10 cellular contexts compared by ENCODE assay signal in the genomic region with DNA sequence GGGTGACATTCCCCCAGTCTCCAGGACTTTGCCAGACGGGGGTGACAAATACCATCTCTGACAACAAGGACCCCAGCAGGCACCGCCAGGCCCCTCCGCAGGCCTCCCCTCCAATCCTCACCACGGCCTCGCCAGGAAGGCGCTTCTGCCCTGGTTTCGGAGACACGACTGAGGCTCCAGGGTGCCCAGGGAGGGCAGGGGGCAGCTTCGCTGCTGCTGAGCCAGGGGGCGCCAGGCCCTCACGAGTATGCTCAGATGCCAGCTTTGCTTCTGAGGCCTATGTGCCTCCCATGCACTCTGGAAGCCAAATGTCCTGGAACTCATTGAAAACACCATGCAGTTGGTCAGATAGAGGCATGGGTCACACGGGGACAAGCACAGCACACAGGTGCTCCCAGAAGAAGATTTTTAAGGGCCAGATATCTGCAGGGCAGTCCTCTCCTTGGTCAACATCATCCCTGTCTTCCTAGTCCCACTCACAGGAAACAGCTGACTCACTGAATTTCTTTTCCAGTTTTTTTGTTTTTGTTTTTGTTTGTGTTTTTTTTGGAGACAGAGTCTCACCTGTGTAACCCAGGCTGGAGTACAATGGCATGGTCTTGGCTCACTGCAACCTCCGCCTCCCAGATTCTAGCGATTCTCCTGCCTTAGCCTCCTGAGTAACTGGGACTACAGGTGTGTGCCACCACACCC. TPM values are rescaled to one million over a fixed set of nuclear protein-coding genes. Genes with fewer than 3 reads are reported as not detected.
DNase-seq lines count a peak whose midpoint lies in the region; ATAC-seq and TF ChIP-seq lines count a peak whose summit lies in the region.
"Had no signal": no experiment of that assay in that cellular context is flagged by ENCODE, and none has a peak within 500 bp of the region (broad histone marks: within the 10 kb centered on the region; RNA-seq: fewer than 3 reads in every experiment).

No MANE protein-coding gene starts in this region.

- H3K27me3 ChIP-seq in RWPE2 (ENCODE audit: insufficient read depth, poor library complexity, severe bottlenecking) = no peaks in the 10 kb centered on the region

- ATAC-seq in RWPE2 (ENCODE audit: low read depth) = no peak
- peak; percentile 67 for ATAC-seq in stimulated activated effector memory CD8-positive, alpha-beta T cell treated with anti-CD3 and anti-CD28 coated beads, Interleukin-12 subunit alpha, Interleukin-12 subunit beta, amount 100 ng/mL, for 72 hours
- ATAC-seq in HG02763 (IDR thresholded peaks at IDR 0.05; ENCODE audit: unreplicated experiment) = no peak

- H3K4me3 Mint-ChIP-seq in stimulated activated effector memory CD8-positive, alpha-beta T cell treated with anti-CD3 and anti-CD28 coated beads, Interleukin-12 subunit alpha, Interleukin-12 subunit beta, amount 100 ng/mL, for 72 hours = no peak overlapping the region
- H3K4me3 Mint-ChIP-seq: activated naive CD4-positive, alpha-beta T cell treated with anti-CD3 and anti-CD28 coated beads, Interleukin-2, amount 50 U/mL, for 24 hours; CD8-positive, alpha-beta memory T cell had no signal

- H3K4me1 Mint-ChIP-seq in stimulated activated effector memory CD8-positive, alpha-beta T cell treated with anti-CD3 and anti-CD28 coated beads, Interleukin-12 subunit alpha, Interleukin-12 subunit beta, amount 100 ng/mL, for 72 hours = peaks cover 19% of the 10 kb centered on the region

- no peaks in the 10 kb centered on the region for H3K9me3 ChIP-seq in RWPE2 (ENCODE audit: severe bottlenecking)

- no peaks in the 10 kb centered on the region for H3K9me3 Mint-ChIP-seq in stimulated activated effector memory CD8-positive, alpha-beta T cell treated with anti-CD3 and anti-CD28 coated beads, Interleukin-12 subunit alpha, Interleukin-12 subunit beta, amount 100 ng/mL, for 72 hours
- H3K9me3 Mint-ChIP-seq: activated naive CD4-positive, alpha-beta T cell treated with anti-CD3 and anti-CD28 coated beads, Interleukin-2, amount 50 U/mL, for 24 hours; CD8-positive, alpha-beta memory T cell had no signal

- H3K36me3 ChIP-seq in RWPE2 (ENCODE audit: low read depth) = no peaks in the 10 kb centered on the region

- no peak overlapping the region for H3K27ac ChIP-seq in RWPE2 (ENCODE audit: poor library complexity, severe bottlenecking)

- no peaks in the 10 kb centered on the region for H3K36me3 Mint-ChIP-seq in stimulated activated effector memory CD8-positive, alpha-beta T cell treated with anti-CD3 and anti-CD28 coated beads, Interleukin-12 subunit alpha, Interleukin-12 subunit beta, amount 100 ng/mL, for 72 hours
- H3K36me3 Mint-ChIP-seq: activated naive CD4-positive, alpha-beta T cell treated with anti-CD3 and anti-CD28 coated beads, Interleukin-2, amount 50 U/mL, for 24 hours had no signal

- TF ChIP-seq CTCF in RWPE2 (IDR thresholded peaks at IDR 0.05; ENCODE audit: poor library complexity, severe bottlenecking) = peak; percentile 7
- TF ChIP-seq CTCF in epithelial cell of proximal tubule (conservative IDR thresholded peaks at IDR 0.05; ENCODE audit: low read depth, low read length) = peak; percentile 73

- H3K4me1 ChIP-seq in RWPE2 (ENCODE audit: insufficient read depth, poor library complexity, severe bottlenecking) = no peaks in the 10 kb centered on the region

- DNase-seq in activated T-cell treated with anti-CD3 and anti-CD28 coated beads for 48 hours (ENCODE audit: low read depth) = peak; percentile 22
- no peak for DNase-seq in activated T-cell treated with anti-CD3 and anti-CD28 coated beads for 4 hours
- DNase-seq in RWPE2 (ENCODE audit: low spot score) = no peak
- DNase-seq in epithelial cell of proximal tubule (ENCODE audit: low read depth) = no peak
- DNase-seq in stimulated activated effector memory CD8-positive, alpha-beta T cell treated with anti-CD3 and anti-CD28 coated beads, Interleukin-12 subunit alpha, Interleukin-12 subunit beta, amount 100 ng/mL, for 72 hours (ENCODE audit: low spot score in 2 of 2) = no peak
- DNase-seq in NCI-H526 treated with DMSO at 0.1 percent for 48 hours (lab: John Stamatoyannopoulos, UW) = no peak
- no peak for DNase-seq in NCI-H2081 treated with DMSO at 0.1 percent for 48 hours (lab: John Stamatoyannopoulos, UW)

- H3K4me3 ChIP-seq in RWPE2 (ENCODE audit: severe bottlenecking) (no peak overlapping the region), epithelial cell of proximal tubule (ENCODE audit: low read depth, low read length) (no peak overlapping the region)

- peak overlapping the region; percentile 26 for H3K27ac Mint-ChIP-seq in stimulated activated effector memory CD8-positive, alpha-beta T cell treated with anti-CD3 and anti-CD28 coated beads, Interleukin-12 subunit alpha, Interleukin-12 subunit beta, amount 100 ng/mL, for 72 hours
- H3K27ac Mint-ChIP-seq: activated naive CD4-positive, alpha-beta T cell treated with anti-CD3 and anti-CD28 coated beads, Interleukin-2, amount 50 U/mL, for 24 hours had no signal

RNA-seq across cellular contexts. Expression of gene BID, which starts 19.9 kb away (rescaled TPM):
- total RNA-seq in epithelial cell of proximal tubule = 33.6 and 61.3 TPM in 2 replicates
